Comparison of ENCODE assay signal across 1 cellular context in the genomic region with DNA sequence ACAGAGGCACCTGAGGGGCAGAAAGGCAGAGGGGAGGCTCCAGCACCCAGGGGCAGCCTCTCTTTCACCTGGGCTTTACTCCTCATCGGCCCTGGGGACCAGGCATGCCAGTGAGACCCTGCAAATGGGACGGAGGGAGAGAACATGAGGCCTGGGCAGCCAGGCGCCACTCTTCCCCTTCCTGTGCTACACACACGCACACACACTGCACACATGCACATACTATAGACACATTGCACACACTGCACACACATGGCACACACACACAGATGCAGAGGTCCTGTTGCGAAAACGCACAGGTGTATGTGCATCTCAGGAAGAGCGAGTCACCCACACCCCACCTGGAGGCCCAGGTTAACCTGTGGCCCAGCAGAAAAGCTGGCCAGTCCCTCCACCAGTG.
TF ChIP-seq lines count a peak whose summit lies in the region.

No MANE protein-coding gene starts in this region.

TF ChIP-seq in HepG2, 621 proteins besides CTCF, POLR2A, EP300 and RAD21 (continued from another document):
- TF ChIP-seq, protein P1, sequence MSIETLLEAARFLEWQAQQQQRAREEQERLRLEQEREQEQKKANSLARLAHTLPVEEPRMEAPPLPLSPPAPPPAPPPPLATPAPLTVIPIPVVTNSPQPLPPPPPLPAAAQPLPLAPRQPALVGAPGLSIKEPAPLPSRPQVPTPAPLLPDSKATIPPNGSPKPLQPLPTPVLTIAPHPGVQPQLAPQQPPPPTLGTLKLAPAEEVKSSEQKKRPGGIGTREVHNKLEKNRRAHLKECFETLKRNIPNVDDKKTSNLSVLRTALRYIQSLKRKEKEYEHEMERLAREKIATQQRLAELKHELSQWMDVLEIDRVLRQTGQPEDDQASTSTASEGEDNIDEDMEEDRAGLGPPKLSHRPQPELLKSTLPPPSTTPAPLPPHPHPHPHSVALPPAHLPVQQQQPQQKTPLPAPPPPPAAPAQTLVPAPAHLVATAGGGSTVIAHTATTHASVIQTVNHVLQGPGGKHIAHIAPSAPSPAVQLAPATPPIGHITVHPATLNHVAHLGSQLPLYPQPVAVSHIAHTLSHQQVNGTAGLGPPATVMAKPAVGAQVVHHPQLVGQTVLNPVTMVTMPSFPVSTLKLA (IDR thresholded peaks at IDR 0.05), result peak; percentile 26; the same call in 1 of the 2 replicates
- no peak for TF ChIP-seq CREB3 (CRISPR knock-in tag; IDR thresholded peaks at IDR 0.05)
TF ChIP-seq in HepG2: peak in this region for 1.
